27 cellular contexts compared by ENCODE assay signal in the genomic region with DNA sequence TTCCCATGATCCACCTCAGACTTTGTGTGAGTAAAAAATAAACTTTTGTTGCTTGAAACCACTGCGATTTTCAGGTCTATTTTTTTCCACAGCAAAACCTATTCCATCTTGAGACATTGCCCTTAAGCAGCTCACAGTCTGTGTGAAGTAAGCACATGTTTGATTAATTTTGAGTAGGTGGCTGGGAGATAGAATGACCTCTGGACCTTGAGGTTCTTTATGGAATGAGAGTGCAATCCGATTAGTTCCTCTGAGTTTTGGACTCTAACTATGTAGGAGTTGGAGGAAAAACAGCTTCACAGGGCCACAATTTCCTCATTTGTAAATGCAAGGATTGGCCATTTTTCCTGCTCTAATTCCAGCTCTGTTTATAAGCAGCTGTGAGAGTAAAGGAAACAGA.
"Had no signal": no experiment of that assay in that cellular context is flagged by ENCODE, and none has a peak within 500 bp of the region (broad histone marks: within the 10 kb centered on the region; RNA-seq: fewer than 3 reads in every experiment).

No MANE protein-coding gene starts in this region.

- H3K27me3 ChIP-seq: esophagus squamous epithelium, ovary, right lobe of liver, thyroid gland had no signal

- H3K27ac ChIP-seq: esophagus squamous epithelium, lower lobe of right lung, ovary, psoas muscle, right lobe of liver, stomach, thyroid gland had no signal

- H3K36me3 ChIP-seq: esophagus squamous epithelium, lower lobe of right lung, ovary, right lobe of liver, stomach, thyroid gland had no signal

- H3K27ac Mint-ChIP-seq: effector memory CD8-positive, alpha-beta T cell; memory B cell; natural killer cell; stimulated activated effector memory CD8-positive, alpha-beta T cell treated with anti-CD3 and anti-CD28 coated beads, Interleukin-12 subunit alpha, Interleukin-12 subunit beta, amount 100 ng/mL, for 72 hours; type B pancreatic cell had no signal

- ATAC-seq: effector memory CD8-positive, alpha-beta T cell; left ventricle myocardium superior; lower lobe of right lung; natural killer cell; psoas muscle; right lobe of liver; stimulated activated effector memory CD8-positive, alpha-beta T cell treated with anti-CD3 and anti-CD28 coated beads, Interleukin-12 subunit alpha, Interleukin-12 subunit beta, amount 100 ng/mL, for 72 hours had no signal

- DNase-seq: cortex of kidney; effector memory CD8-positive, alpha-beta T cell; erythroblast; esophagus squamous epithelium; foreskin melanocyte; glutamatergic neuron; hypothalamus; left ventricle myocardium superior; lower lobe of right lung; natural killer cell; occipital lobe; ovary; posterior cingulate gyrus; psoas muscle; retina; right lobe of liver; small intestine; stimulated activated CD4-positive, alpha-beta T cell treated with anti-CD3 and anti-CD28 coated beads, Interleukin-2, amount 100 ng/mL, for 24 hours; stimulated activated CD4-positive, alpha-beta T cell treated with anti-CD3 and anti-CD28 coated beads, Interleukin-4, amount 100 ng/mL, for 24 hours; stimulated activated naive CD4-positive, alpha-beta T cell treated with Interleukin-2 at 50 U/mL for 16 hours; stomach; thyroid gland had no signal

- H3K4me3 ChIP-seq: esophagus squamous epithelium, lower lobe of right lung, ovary, psoas muscle, right lobe of liver, stomach, thyroid gland had no signal

- FAIRE-seq: endometrium, keratinocyte, small intestine had no signal

- H3K27me3 Mint-ChIP-seq: effector memory CD8-positive, alpha-beta T cell; type B pancreatic cell had no signal

- H3K9me3 ChIP-seq: esophagus squamous epithelium, lower lobe of right lung, ovary, psoas muscle, right lobe of liver, stomach, thyroid gland had no signal

- H3K4me1 Mint-ChIP-seq: memory B cell; natural killer cell; stimulated activated effector memory CD8-positive, alpha-beta T cell treated with anti-CD3 and anti-CD28 coated beads, Interleukin-12 subunit alpha, Interleukin-12 subunit beta, amount 100 ng/mL, for 72 hours had no signal

- H3K36me3 Mint-ChIP-seq: memory B cell; natural killer cell; stimulated activated effector memory CD8-positive, alpha-beta T cell treated with anti-CD3 and anti-CD28 coated beads, Interleukin-12 subunit alpha, Interleukin-12 subunit beta, amount 100 ng/mL, for 72 hours; type B pancreatic cell had no signal

- H3K4me1 ChIP-seq: esophagus squamous epithelium, lower lobe of right lung, psoas muscle, right lobe of liver, stomach, thyroid gland had no signal

- H3K4me3 Mint-ChIP-seq: effector memory CD8-positive, alpha-beta T cell; memory B cell; natural killer cell; stimulated activated effector memory CD8-positive, alpha-beta T cell treated with anti-CD3 and anti-CD28 coated beads, Interleukin-12 subunit alpha, Interleukin-12 subunit beta, amount 100 ng/mL, for 72 hours; type B pancreatic cell had no signal
